Comparison of ENCODE assay signal across 23 cellular contexts in the genomic region with DNA sequence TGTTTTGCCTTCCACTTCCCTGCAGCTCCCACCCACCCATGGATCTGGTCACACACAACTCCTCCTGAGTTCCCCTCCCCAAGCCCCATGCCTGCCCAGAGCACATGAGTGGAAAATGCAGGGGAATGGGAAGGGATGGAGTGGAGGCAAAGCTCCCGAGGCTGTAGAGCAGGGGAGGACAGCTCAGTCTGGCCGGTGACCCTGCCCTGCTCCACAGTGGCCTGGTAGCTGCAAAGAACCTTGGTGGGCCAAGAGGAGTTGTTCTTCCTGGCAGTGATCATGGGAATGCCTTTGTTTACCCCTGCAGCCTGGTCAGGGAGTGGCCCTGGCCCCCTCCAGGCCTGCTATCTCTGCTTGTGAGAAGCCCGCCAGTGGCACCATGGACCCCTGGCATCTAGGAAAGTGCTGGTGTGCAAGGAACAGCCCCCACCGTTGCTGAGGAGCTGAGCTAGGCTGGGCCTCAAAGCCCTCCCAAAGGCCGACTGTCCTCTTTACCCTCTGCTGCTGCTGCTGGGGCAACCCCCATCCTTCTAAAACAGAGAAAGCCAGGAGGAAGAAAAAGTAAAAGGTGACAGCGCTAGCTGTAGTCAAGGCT.
"Had no signal": no experiment of that assay in that cellular context is flagged by ENCODE, and none has a peak within 500 bp of the region (broad histone marks: within the 10 kb centered on the region; RNA-seq: fewer than 3 reads in every experiment).

No MANE protein-coding gene starts in this region.

- H3K9ac ChIP-seq: neural progenitor cell had no signal

- H3K9me3 ChIP-seq: left lung, ovary, right atrium auricular region, right lobe of liver, tibial nerve, uterus had no signal

- H2AFZ ChIP-seq: neural progenitor cell had no signal

- H3K36me3 ChIP-seq: left lung, neural progenitor cell, ovary, right atrium auricular region, right lobe of liver, uterus had no signal

- H3K27me3 ChIP-seq: left lung, ovary, right atrium auricular region, right lobe of liver, tibial nerve, uterus had no signal

- H3K4me1 ChIP-seq: left lung, neural progenitor cell, right atrium auricular region, right lobe of liver, tibial nerve, uterus had no signal

- H3K4me3 ChIP-seq: left lung, lung, neural progenitor cell, ovary, right atrium auricular region, right lobe of liver, smooth muscle cell, tibial nerve, uterus had no signal

- DNase-seq: hippocampal formation; left colon; mesendoderm; naive B cell; natural killer cell; nephron progenitor cell; stimulated activated CD4-positive, alpha-beta T cell treated with anti-CD3 and anti-CD28 coated beads, Interleukin-12 subunit alpha, Interleukin-12 subunit beta, amount 100 ng/mL, for 4 hours; stimulated activated CD4-positive, alpha-beta T cell treated with anti-CD3 and anti-CD28 coated beads, Interleukin-15, amount 100 ng/mL, for 24 hours; stimulated activated CD4-positive, alpha-beta T cell treated with anti-CD3 and anti-CD28 coated beads, Interleukin-2, amount 100 ng/mL, for 24 hours; stimulated activated CD4-positive, alpha-beta T cell treated with anti-CD3 and anti-CD28 coated beads, Interleukin-4, amount 100 ng/mL, for 24 hours; stimulated activated CD8-positive, alpha-beta memory T cell treated with anti-CD3 and anti-CD28 coated beads, Interleukin-4, amount 100 ng/mL, for 48 hours; stimulated activated naive CD4-positive, alpha-beta T cell treated with Interleukin-2 at 50 U/mL for 16 hours; stimulated activated naive CD8-positive, alpha-beta T cell treated with anti-CD3 and anti-CD28 coated beads, Interleukin-15, amount 100 ng/mL, for 72 hours; uterus had no signal

- ATAC-seq: left colon; left lung; natural killer cell; right lobe of liver; stimulated activated memory B cell treated with anti-CD40 and anti-IgM and Interleukin-4, amounts not matched to agents 10 μg/mL and 1 μg/mL and 100 μg/mL, for 72 hours; stimulated activated naive CD8-positive, alpha-beta T cell treated with anti-CD3 and anti-CD28 coated beads, Interleukin-15, amount 100 ng/mL, for 72 hours had no signal

- H3K4me2 ChIP-seq: neural progenitor cell, smooth muscle cell had no signal

- H3K27ac ChIP-seq: left lung, neural progenitor cell, ovary, right atrium auricular region, right lobe of liver, tibial nerve, uterus had no signal
